24 cellular contexts compared by ENCODE assay signal in genomic region chr15:98959640-98960007, GRCh38. TPM values are rescaled to one million over a fixed set of nuclear protein-coding genes. Genes with fewer than 3 reads are reported as not detected.
A peak's percentile ranks its signal among the peaks of the same experiment; 100 is the strongest.
DNase-seq lines count a peak whose midpoint lies in the region; ATAC-seq, FAIRE-seq and TF ChIP-seq lines count a peak whose summit lies in the region.
"Had no signal": no experiment of that assay in that cellular context is flagged by ENCODE, and none has a peak within 500 bp of the region (broad histone marks: within the 10 kb centered on the region; RNA-seq: fewer than 3 reads in every experiment).

No MANE protein-coding gene starts in this region.

- peaks cover 9 to 77% of the 10 kb centered on the region in 2 experiments; a peak in 2 of 3 replicates for H3K36me3 ChIP-seq in HEK293 (ENCODE audit: control insufficient read depth in 2 of 2, insufficient read depth in 1 of 2, low read length in 2 of 2)
- peaks cover 60 to 74% of the 10 kb centered on the region in 2 donors for H3K36me3 ChIP-seq in ascending aorta
- H3K36me3 ChIP-seq in psoas muscle (ENCODE audit: insufficient read depth in 1 of 2, low read depth in 1 of 2): peaks cover 3 to 61% of the 10 kb centered on the region in 2 donors

- no peaks in the 10 kb centered on the region for H3K4me1 Mint-ChIP-seq in MCF 10A (ENCODE audit: insufficient read depth, unreplicated experiment)
- H3K4me1 Mint-ChIP-seq: CD4-positive, CD25-positive, alpha-beta regulatory T cell; CD8-positive, alpha-beta memory T cell; IgD-negative memory B cell had no signal

- ATAC-seq in A549: no peak
- ATAC-seq in psoas muscle: no peak
- ATAC-seq in HG03196 (IDR thresholded peaks at IDR 0.05; ENCODE audit: unreplicated experiment): no peak

- H3K27me3 ChIP-seq in ascending aorta (no peaks in the 10 kb centered on the region), psoas muscle (ENCODE audit: insufficient read depth in 3 of 3, low read length in 2 of 3) (no peaks in the 10 kb centered on the region)
- H3K27me3 ChIP-seq: BE2C had no signal

- peaks cover 77% of the 10 kb centered on the region for H3K36me3 Mint-ChIP-seq in MCF 10A (ENCODE audit: insufficient read depth, unreplicated experiment)

- no peaks in the 10 kb centered on the region for H3K9me3 Mint-ChIP-seq in MCF 10A (ENCODE audit: unreplicated experiment)

- FAIRE-seq in A549 (lab: Jason Lieb, UNC): no peak
- FAIRE-seq: D721Med, GM12892, GM18507, HTR-8/SVneo had no signal

- 93% methylated on average over 3 of the region's 3 CpGs for WGBS in A549 (ENCODE audit: missing lambda C conversion rate)
- 93 to 95% (median 93%) methylated on average over 3 of the region's 3 CpGs for WGBS in psoas muscle, 3 donors

- no peak overlapping the region for H3K27ac Mint-ChIP-seq in MCF 10A (ENCODE audit: low read depth, unreplicated experiment)
- H3K27ac Mint-ChIP-seq: CD4-positive, CD25-positive, alpha-beta regulatory T cell; CD8-positive, alpha-beta memory T cell; IgD-negative memory B cell had no signal

- intact Hi-C loops in ascending aorta (cut with DNase I): no loop called here
- intact Hi-C loops in psoas muscle (cut with DNase I): loop anchor here in 1 of 2 donors (5.0 kb wide), 1 partner anchor 38 kb away; no protein-coding TSS in a partner anchor
- intact Hi-C loops in MCF 10A (cut with micrococcal nuclease): no loop called here

- BruUV-seq in MCF 10A (replicated peaks; lab: Mats Ljungman, UMichigan): no TSS peak

- POLR2A ChIA-PET in A549 (lab: Yijun Ruan, JAX) (no interaction called here), HEK293 (lab: Yijun Ruan, JAX) (no interaction called here), MCF 10A (lab: Yijun Ruan, JAX) (interaction anchor here (0.6 kb wide), 1 partner anchor 69 kb away, joined by 3 read pairs; no protein-coding TSS in a partner anchor), RWPE1 (lab: Yijun Ruan, JAX; ENCODE audit: low non-redundant PET) (no interaction called here)

- no peak for TF ChIP-seq EP300 in A549 (IDR thresholded peaks at IDR 0.05)

- H3K4me1 ChIP-seq in A549 (no peaks in the 10 kb centered on the region), HEK293 (ENCODE audit: control insufficient read depth, insufficient read depth, low read length) (no peaks in the 10 kb centered on the region), ascending aorta (peaks cover 5 to 18% of the 10 kb centered on the region in 2 donors), psoas muscle (peaks cover 27% of the 10 kb centered on the region)
- H3K4me1 ChIP-seq: BE2C, HAP-1 had no signal

- H3K9me3 ChIP-seq in A549 (peaks cover 27% of the 10 kb centered on the region), HEK293 (ENCODE audit: control insufficient read depth, insufficient read depth, low read depth, low read length) (no peaks in the 10 kb centered on the region), ascending aorta (no peaks in the 10 kb centered on the region), psoas muscle (no peaks in the 10 kb centered on the region)
- H3K9me3 ChIP-seq: BE2C, HAP-1 had no signal

- H3K4me3 Mint-ChIP-seq in MCF 10A (ENCODE audit: unreplicated experiment): no peak overlapping the region
- H3K4me3 Mint-ChIP-seq: CD4-positive, CD25-positive, alpha-beta regulatory T cell; CD8-positive, alpha-beta memory T cell; IgD-negative memory B cell had no signal

- no peak for TF ChIP-seq CTCF in A549 (IDR thresholded peaks at IDR 0.05)
- TF ChIP-seq CTCF in HEK293 (tag by site-specific recombination; IDR thresholded peaks at IDR 0.05): no peak
- TF ChIP-seq CTCF in ascending aorta (IDR thresholded peaks at IDR 0.05): no peak
- TF ChIP-seq CTCF in psoas muscle (IDR thresholded peaks at IDR 0.05): no peak
- no peak for TF ChIP-seq CTCF in MCF 10A (IDR thresholded peaks at IDR 0.05; ENCODE audit: unreplicated experiment)
- no peak for TF ChIP-seq CTCF in RWPE1 (conservative IDR thresholded peaks at IDR 0.05; ENCODE audit: low read depth)

- no peak overlapping the region for H3K27ac ChIP-seq in A549
- 0 out of 2 replicates have a peak overlapping the region, but pooled peaks have one; percentile 16 for H3K27ac ChIP-seq in HEK293 (ENCODE audit: extremely low read depth, low read depth, low read length)
- H3K27ac ChIP-seq in ascending aorta: peak overlapping the region; percentile 4 to 14
- peak overlapping the region; percentile 47 for H3K27ac ChIP-seq in psoas muscle
- no peak overlapping the region for H3K27ac ChIP-seq in RWPE1
- H3K27ac ChIP-seq: GM23248 had no signal

- no peak overlapping the region for H3K4me2 ChIP-seq in A549

- DNase-seq in A549 (ENCODE audit: low read depth in 1 of 2, low spot score in 1 of 2) (no peak), ascending aorta (ENCODE audit: low spot score in 2 of 2) (no peak), psoas muscle (no peak), MCF 10A (ENCODE audit: unreplicated experiment) (no peak), RWPE1 (ENCODE audit: low spot score) (no peak)
- DNase-seq: ACHN; BE2C; C1 segment of cervical spinal cord; CD4-positive, CD25-positive, alpha-beta regulatory T cell; CD8-positive, alpha-beta memory T cell; COR-L47; GDM1; GM23248 had no signal

- no peak for TF ChIP-seq RAD21 in A549 (conservative IDR thresholded peaks at IDR 0.05 in 1 of 2, IDR thresholded peaks at IDR 0.05 in 1 of 2)

- TF ChIP-seq POLR2A in A549 (IDR thresholded peaks at IDR 0.05; ENCODE audit: low read length): no peak

- no peaks in the 10 kb centered on the region for H3K27me3 Mint-ChIP-seq in MCF 10A (ENCODE audit: insufficient read depth, unreplicated experiment)
- H3K27me3 Mint-ChIP-seq: CD4-positive, CD25-positive, alpha-beta regulatory T cell; IgD-negative memory B cell had no signal

- no peak overlapping the region for H3K4me3 ChIP-seq in A549
- no peak overlapping the region for H3K4me3 ChIP-seq in HEK293 (ENCODE audit: low read depth, low read length)
- H3K4me3 ChIP-seq in ascending aorta: no peak overlapping the region
- no peak overlapping the region for H3K4me3 ChIP-seq in psoas muscle
- H3K4me3 ChIP-seq: GM23248, HAP-1 had no signal

- CTCF ChIA-PET in A549 (lab: Yijun Ruan, JAX): interaction anchor here (1.4 to 3.3 kb wide), 2 partner anchors 8 to 108 kb away, joined by 3 to 17 read pairs; no protein-coding TSS in a partner anchor
- CTCF ChIA-PET in HEK293 (lab: Yijun Ruan, JAX): interaction anchor here (0.6 kb wide), 1 partner anchor 177 kb away, joined by 3 read pairs; no protein-coding TSS in a partner anchor
- CTCF ChIA-PET in MCF 10A (lab: Yijun Ruan, JAX): interaction anchor here (0.6 to 0.7 kb wide), 2 partner anchors 13 to 532 kb away, joined by 3 read pairs; no protein-coding TSS in a partner anchor
- CTCF ChIA-PET in RWPE1 (lab: Yijun Ruan, JAX): no interaction called here

TF ChIP-seq in A549, 52 proteins besides CTCF, POLR2A, EP300 and RAD21:
- TF ChIP-seq MAFK (IDR thresholded peaks at IDR 0.05; ENCODE audit: partially characterized antibody) (peak; percentile 64), RNF2 (IDR thresholded peaks at IDR 0.05; ENCODE audit: borderline replicate concordance, low read depth) (no peak), ZNF302 (CRISPR knock-in tag; IDR thresholded peaks at IDR 0.05) (no peak)

TF ChIP-seq in HEK293, 187 proteins besides CTCF, POLR2A, EP300 and RAD21:
- no peak for TF ChIP-seq KLF1 (tag by site-specific recombination; IDR thresholded peaks at IDR 0.05)
- TF ChIP-seq ZNF184 (tag by site-specific recombination; IDR thresholded peaks at IDR 0.05): no peak
- no peak for TF ChIP-seq ZNF623 (tag by site-specific recombination; IDR thresholded peaks at IDR 0.05)
- TF ChIP-seq REPIN1 (tag by site-specific recombination; IDR thresholded peaks at IDR 0.05; ENCODE audit: low read depth): no peak
- TF ChIP-seq ZNF561 (tag by site-specific recombination; IDR thresholded peaks at IDR 0.05; ENCODE audit: borderline replicate concordance): no peak
- TF ChIP-seq ZNF114 (tag by site-specific recombination; IDR thresholded peaks at IDR 0.05): no peak
- no peak for TF ChIP-seq GLIS2 (tag by site-specific recombination; IDR thresholded peaks at IDR 0.05)
- TF ChIP-seq ELK4 (IDR thresholded peaks at IDR 0.05; ENCODE audit: borderline replicate concordance, low read depth, low read length): no peak

RNA-seq across cellular contexts. Expression of gene PGPEP1L, which starts 48.0 kb away (rescaled TPM):
- not detected in 2 replicates for polyA plus RNA-seq in A549 (2011; rRNA removed)
- polyA plus RNA-seq in A549 (2012; cell fraction: cytosol; rRNA removed): 0.03 TPM in 1 of 2 replicates, not detected in the other
- polyA plus RNA-seq in A549 (2012; cell fraction: nucleus; rRNA removed): 0.13 TPM in 1 of 2 replicates, not detected in the other
- not detected in 3 replicates for polyA plus RNA-seq in A549 (2017; fragmentation: RNase III; extraction: RNeasy Plus Mini Kit Qiagen cat#74134 plus additional on column Dnase treatment)
- polyA minus RNA-seq in A549 (2011; rRNA and poly(A)+ RNA removed): 0.24 TPM in 1 of 2 replicates, not detected in the other
- not detected for total RNA-seq in ascending aorta
- 1 to 10 TPM; 4.6 to 8.5 (median 6.7) TPM for total RNA-seq in psoas muscle
- polyA plus RNA-seq in psoas muscle: 10 to 100 TPM in 2 of 3 donors, 1 to 10 TPM in 1; 3.8 to 16.9 (median 12.4) TPM
- not detected in 2 replicates for total RNA-seq in MCF 10A (2022)
- total RNA-seq: A172; CD4-positive, CD25-positive, alpha-beta regulatory T cell; CD8-positive, alpha-beta memory T cell; Daoy; GM23248; H4 had no signal
- polyA plus RNA-seq: CD4-positive, CD25-positive, alpha-beta regulatory T cell; CD8-positive, alpha-beta memory T cell; GM23248; IgD-negative memory B cell had no signal

Comparison
In these comparisons a context has a peak if more than half of its experiments do, and no peak if none do; other contexts are left out.
1. H3K27ac ChIP-seq: peak in HEK293 (single experiment), ascending aorta (2 of 2) and psoas muscle (single experiment); none in A549 (0 of 2) and RWPE1 (single experiment).